In genomic region chr20:63114693-63115069, GRCh38 we compare ENCODE assay signal across 17 cellular contexts.
"Had no signal": no experiment of that assay in that cellular context is flagged by ENCODE, and none has a peak within 500 bp of the region (broad histone marks: within the 10 kb centered on the region; RNA-seq: fewer than 3 reads in every experiment).

No MANE protein-coding gene starts in this region.

- DNase-seq: activated CD4-positive, alpha-beta T cell treated with anti-CD3 and anti-CD28 coated beads, Interleukin-2, amount 50 U/mL, for 4 hours; activated effector memory CD4-positive, alpha-beta T cell treated with Interleukin-2 at 50 U/mL for 16 hours; activated T-cell treated with anti-CD3 and anti-CD28 coated beads, Interleukin-2, amount 50 U/mL, for 24 hours; anterior cingulate cortex; hypothalamus; occipital lobe; stimulated activated CD4-positive, alpha-beta T cell treated with anti-CD3 and anti-CD28 coated beads, Interleukin-12 subunit alpha, Interleukin-12 subunit beta, amount 100 ng/mL, for 4 hours; stimulated activated naive CD4-positive, alpha-beta T cell; substantia nigra; trophoblast cell had no signal

- H3K4me3 Mint-ChIP-seq: activated naive CD8-positive, alpha-beta T cell; activated T-cell treated with anti-CD3 and anti-CD28 coated beads, Interleukin-2, amount 50 U/mL, for 24 hours; naive thymus-derived CD8-positive, alpha-beta T cell; T-helper 2 cell treated with Interferon-gamma antibody and Interleukin-4, amounts not matched to agents 5 μg/mL and 100 μg/mL, for 36 hours had no signal

- ATAC-seq: activated CD4-positive, CD25-positive, alpha-beta regulatory T cell treated with anti-CD3 and anti-CD28 coated beads, Interleukin-2, amount 50 U/mL, for 24 hours; esophagus mucosa; naive thymus-derived CD8-positive, alpha-beta T cell; psoas muscle; right lobe of liver had no signal

- H3K27ac Mint-ChIP-seq: activated naive CD8-positive, alpha-beta T cell; activated T-cell treated with anti-CD3 and anti-CD28 coated beads, Interleukin-2, amount 50 U/mL, for 24 hours; naive thymus-derived CD8-positive, alpha-beta T cell; T-helper 2 cell treated with Interferon-gamma antibody and Interleukin-4, amounts not matched to agents 5 μg/mL and 100 μg/mL, for 36 hours had no signal
